Comparison of ENCODE assay signal across 8 cellular contexts in genomic region chr12:100199023-100199346, GRCh38. TPM values are rescaled to one million over a fixed set of nuclear protein-coding genes. Genes with fewer than 3 reads are reported as not detected.
DNase-seq lines count a peak whose midpoint lies in the region; ATAC-seq and TF ChIP-seq lines count a peak whose summit lies in the region.

No MANE protein-coding gene starts in this region.

- H3K9ac ChIP-seq in liver (ENCODE audit: low read depth in 1 of 2, low read length in 2 of 2) = peak overlapping the region; percentile 36 to 50

- H3K27ac ChIP-seq in right atrium auricular region (no peak overlapping the region), liver (ENCODE audit: low read depth in 1 of 2, low read length in 2 of 2) (no peak overlapping the region), uterus (peak overlapping the region; percentile 68 to 83)

- no peaks in the 10 kb centered on the region for H3K9me3 Mint-ChIP-seq in activated T-helper 17 cell treated with anti-CD3 and anti-CD28 coated beads, Interleukin-2, amount 50 U/mL, for 72 hours

- H3K27ac Mint-ChIP-seq in activated T-helper 17 cell treated with anti-CD3 and anti-CD28 coated beads, Interleukin-2, amount 50 U/mL, for 72 hours = peak overlapping the region; percentile 90

- H3K36me3 Mint-ChIP-seq in activated T-helper 17 cell treated with anti-CD3 and anti-CD28 coated beads, Interleukin-2, amount 50 U/mL, for 72 hours (ENCODE audit: low read depth) = peaks cover 38% of the 10 kb centered on the region

- peak overlapping the region; percentile 100 for H3K4me3 Mint-ChIP-seq in activated T-helper 17 cell treated with anti-CD3 and anti-CD28 coated beads, Interleukin-2, amount 50 U/mL, for 72 hours

- ATAC-seq in left cardiac atrium = no peak
- no peak for ATAC-seq in activated T-helper 17 cell treated with anti-CD3 and anti-CD28 coated beads, Interleukin-2, amount 50 U/mL, for 72 hours (replicated peaks)
- ATAC-seq in HG02973 (IDR thresholded peaks at IDR 0.05; ENCODE audit: unreplicated experiment) = no peak
- ATAC-seq in GM21528 (IDR thresholded peaks at IDR 0.05; ENCODE audit: low FRiP score, unreplicated experiment) = no peak

- no peak for TF ChIP-seq POLR2A in uterus (IDR thresholded peaks at IDR 0.05)

- H3K4me3 ChIP-seq in right atrium auricular region = peak overlapping the region; percentile 68 to 83
- H3K4me3 ChIP-seq in liver (ENCODE audit: low read depth in 1 of 3, low read length in 3 of 3) = peak overlapping the region; percentile 87 to 93 (median 87)
- peak overlapping the region; percentile 78 to 82 for H3K4me3 ChIP-seq in uterus

- no peaks in the 10 kb centered on the region for H3K9me3 ChIP-seq in right atrium auricular region
- no peaks in the 10 kb centered on the region for H3K9me3 ChIP-seq in liver (ENCODE audit: control insufficient read depth in 4 of 4, low read length in 3 of 4)
- no peaks in the 10 kb centered on the region for H3K9me3 ChIP-seq in uterus

- 36% methylated on average over 6 of the region's 6 CpGs for WGBS in liver

- intact Hi-C loops in left cardiac atrium (cut with DNase I) = no loop called here
- intact Hi-C loops in uterus (cut with DNase I; ENCODE audit: low total_unique reads) = no loop called here

- no peaks in the 10 kb centered on the region for H3K27me3 Mint-ChIP-seq in activated T-helper 17 cell treated with anti-CD3 and anti-CD28 coated beads, Interleukin-2, amount 50 U/mL, for 72 hours

- no peak for TF ChIP-seq RAD21 in liver (IDR thresholded peaks at IDR 0.05)

- no peak for DNase-seq in right atrium auricular region (ENCODE audit: low spot score)
- DNase-seq in left cardiac atrium = no peak
- no peak for DNase-seq in uterus
- no peak for DNase-seq in hypothalamus (lab: John Stamatoyannopoulos, UW)

- peaks cover 0 to 26% of the 10 kb centered on the region in 2 donors for H3K4me1 ChIP-seq in right atrium auricular region
- peaks cover 6 to 29% (median 23%) of the 10 kb centered on the region in 4 donors for H3K4me1 ChIP-seq in liver (ENCODE audit: control insufficient read depth in 4 of 4, insufficient read depth in 4 of 4, low read length in 3 of 4)
- H3K4me1 ChIP-seq in uterus = no peaks in the 10 kb centered on the region

- TF ChIP-seq CTCF in right atrium auricular region (IDR thresholded peaks at IDR 0.05) (no peak), liver (IDR thresholded peaks at IDR 0.05; ENCODE audit: low read depth, low read length, missing input control) (no peak), uterus (IDR thresholded peaks at IDR 0.05) (no peak)

- H3K4me1 Mint-ChIP-seq in activated T-helper 17 cell treated with anti-CD3 and anti-CD28 coated beads, Interleukin-2, amount 50 U/mL, for 72 hours = peaks cover 6% of the 10 kb centered on the region

- no peaks in the 10 kb centered on the region for H3K27me3 ChIP-seq in right atrium auricular region
- no peaks in the 10 kb centered on the region for H3K27me3 ChIP-seq in liver (ENCODE audit: control insufficient read depth in 4 of 4, insufficient read depth in 4 of 4, low read length in 3 of 4)
- H3K27me3 ChIP-seq in uterus = no peaks in the 10 kb centered on the region

- H3K36me3 ChIP-seq in right atrium auricular region (no peaks in the 10 kb centered on the region), liver (ENCODE audit: control insufficient read depth in 4 of 4, insufficient read depth in 3 of 4, low read depth in 1 of 4, low read length in 3 of 4) (peaks cover 0 to 4% (median 1%) of the 10 kb centered on the region in 4 donors), uterus (no peaks in the 10 kb centered on the region)

TF ChIP-seq in liver, 16 proteins besides CTCF, POLR2A, EP300 and RAD21:
- TF ChIP-seq REST (IDR thresholded peaks at IDR 0.05) = no peak
- TF ChIP-seq NR2F2 (IDR thresholded peaks at IDR 0.05) = no peak
- no peak for TF ChIP-seq ZBTB33 (IDR thresholded peaks at IDR 0.05)
- no peak for TF ChIP-seq GABPA (IDR thresholded peaks at IDR 0.05 in 1 of 2, conservative IDR thresholded peaks at IDR 0.05 in 1 of 2)
- no peak for TF ChIP-seq HNF4G (IDR thresholded peaks at IDR 0.05)
- TF ChIP-seq HNF4A (conservative IDR thresholded peaks at IDR 0.05) = no peak
- no peak for TF ChIP-seq JUND (IDR thresholded peaks at IDR 0.05)
- TF ChIP-seq YY1 (IDR thresholded peaks at IDR 0.05) = no peak
- TF ChIP-seq ATF3 (IDR thresholded peaks at IDR 0.05) = no peak
- no peak for TF ChIP-seq TAF1 (conservative IDR thresholded peaks at IDR 0.05)
- TF ChIP-seq EGR1 (IDR thresholded peaks at IDR 0.05; ENCODE audit: low read depth in 2 of 2) = no peak

RNA-seq across cellular contexts. Expression of gene ACTR6, which starts 1.6 kb away (rescaled TPM):
- total RNA-seq in right atrium auricular region (10 to 100 TPM; 12.1 to 19.4 TPM), left cardiac atrium (10 to 100 TPM; 19.7 to 24.3 TPM), liver (1 to 10 TPM; 6.9 to 9.7 TPM), uterus (100 to 1,000 TPM in 1 of 4 donors, 10 to 100 TPM in 3; 13.8 to 131 (median 34.8) TPM)
- 10 to 100 TPM; 31.0 to 40.6 TPM for total RNA-seq in activated T-helper 17 cell treated with anti-CD3 and anti-CD28 coated beads, Interleukin-2, amount 50 U/mL, for 72 hours
- 1 to 10 TPM; 7.9 to 9.5 TPM for polyA plus RNA-seq in liver

RNA-seq across cellular contexts. Expression of gene BLTP3B, which starts 56.3 kb away (rescaled TPM):
- total RNA-seq in right atrium auricular region (10 to 100 TPM; 15.4 to 19.0 TPM), left cardiac atrium (10 to 100 TPM; 13.5 to 19.4 TPM), liver (10 to 100 TPM; 25.4 to 36.8 TPM), uterus (10 to 100 TPM in 3 of 4 donors, 1 to 10 TPM in 1; 9.7 to 42.0 (median 25.1) TPM)
- total RNA-seq in activated T-helper 17 cell treated with anti-CD3 and anti-CD28 coated beads, Interleukin-2, amount 50 U/mL, for 72 hours = 10 to 100 TPM; 45.6 to 51.1 TPM
- polyA plus RNA-seq in liver = 10 to 100 TPM; 11.0 to 11.8 TPM

Comparison
In these comparisons a context has a peak if more than half of its experiments do, and no peak if none do; other contexts are left out.
1. H3K27ac ChIP-seq: peak in uterus (2 of 2); none in right atrium auricular region (0 of 2) and liver (0 of 2).
2. Peak in every context shown above with its lines, with median percentiles within 50 percentile points of each other: H3K4me3 ChIP-seq.